In the genomic region with DNA sequence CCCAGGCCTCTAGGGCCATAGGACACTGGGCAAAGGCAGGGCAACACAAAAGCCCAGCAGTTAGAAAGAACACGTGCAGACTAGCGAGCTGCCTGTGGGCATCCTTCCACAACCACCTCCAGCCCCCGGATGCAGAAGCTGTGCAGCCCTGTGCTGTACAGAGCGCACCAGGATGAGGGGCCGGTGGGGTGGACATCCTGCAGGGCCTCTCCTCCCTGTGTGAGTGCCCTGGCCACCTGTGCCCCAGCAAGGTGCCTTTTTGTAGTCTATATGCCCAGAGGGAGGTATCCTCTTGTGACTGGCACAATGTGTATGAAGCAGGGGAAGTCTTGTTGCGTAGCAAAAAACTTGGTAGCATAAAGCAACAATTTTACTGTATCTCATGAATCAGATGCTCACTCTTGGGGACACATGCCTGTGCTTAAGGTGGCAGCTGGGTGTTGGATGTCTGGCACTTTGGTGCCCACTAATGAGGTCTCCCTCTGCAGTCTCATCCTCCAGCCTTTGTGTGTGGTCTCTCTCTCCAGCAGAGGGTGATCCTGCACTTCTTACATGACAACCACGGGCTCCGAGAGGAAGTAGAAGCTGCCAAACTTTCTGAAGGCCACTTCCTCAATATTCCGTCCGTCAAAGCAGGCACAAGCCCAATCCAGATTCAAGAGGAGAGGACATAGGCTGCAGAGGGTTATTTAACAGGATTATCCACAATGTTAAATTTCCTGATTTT, we compare ENCODE assay signal across 8 cellular contexts. TPM values are rescaled to one million over a fixed set of nuclear protein-coding genes. Genes with fewer than 3 reads are reported as not detected.
DNase-seq lines count a peak whose midpoint lies in the region; ATAC-seq and TF ChIP-seq lines count a peak whose summit lies in the region.

No MANE protein-coding gene starts in this region.

- TF ChIP-seq CTCF in breast epithelium (IDR thresholded peaks at IDR 0.05), result peak in 2 of 3 donors; percentile 44 to 67

- intact Hi-C loops in breast epithelium (cut with DNase I; ENCODE audit: low total_unique reads), result no loop called here

- peak overlapping the region in 1 of 2 donors; percentile 4 for H3K27ac ChIP-seq in breast epithelium

- H3K27ac Mint-ChIP-seq in stimulated activated memory B cell treated with anti-CD40 and anti-IgM and Interleukin-4, amounts not matched to agents 10 μg/mL and 1 μg/mL and 100 μg/mL, for 72 hours, result peak overlapping the region; percentile 0

- ATAC-seq in GM18909 (IDR thresholded peaks at IDR 0.05; ENCODE audit: poor library complexity, unreplicated experiment) (peak; percentile 87), HG03378 (IDR thresholded peaks at IDR 0.05; ENCODE audit: unreplicated experiment) (peak; percentile 82)
- peak; percentile 55 for ATAC-seq in stimulated activated memory B cell treated with anti-CD40 and anti-IgM and Interleukin-4, amounts not matched to agents 10 μg/mL and 1 μg/mL and 100 μg/mL, for 72 hours

- TF ChIP-seq POLR2A in breast epithelium (IDR thresholded peaks at IDR 0.05), result no peak

- H3K4me1 Mint-ChIP-seq in stimulated activated memory B cell treated with anti-CD40 and anti-IgM and Interleukin-4, amounts not matched to agents 10 μg/mL and 1 μg/mL and 100 μg/mL, for 72 hours, result no peaks in the 10 kb centered on the region

- peak; percentile 62 for DNase-seq in D341Med (ENCODE audit: low spot score)
- peak; percentile 65 for DNase-seq in SKM-1 treated with dmso at 0.1 percent for 144 hours (lab: John Stamatoyannopoulos, UW; ENCODE audit: unreplicated experiment)
- DNase-seq in breast epithelium (ENCODE audit: low spot score in 2 of 2), result peak; percentile 58 to 59
- peak; percentile 84 for DNase-seq in iris pigment epithelial cell (ENCODE audit: low read depth)
- DNase-seq in mesenteric fat pad (ENCODE audit: low spot score), result no peak

- H3K27me3 Mint-ChIP-seq in stimulated activated memory B cell treated with anti-CD40 and anti-IgM and Interleukin-4, amounts not matched to agents 10 μg/mL and 1 μg/mL and 100 μg/mL, for 72 hours, result no peaks in the 10 kb centered on the region

- no peak overlapping the region for H3K4me3 Mint-ChIP-seq in stimulated activated memory B cell treated with anti-CD40 and anti-IgM and Interleukin-4, amounts not matched to agents 10 μg/mL and 1 μg/mL and 100 μg/mL, for 72 hours

- no peaks in the 10 kb centered on the region for H3K36me3 ChIP-seq in breast epithelium

- no peaks in the 10 kb centered on the region for H3K9me3 ChIP-seq in breast epithelium

- H3K27me3 ChIP-seq in breast epithelium, result no peaks in the 10 kb centered on the region

- H3K4me3 ChIP-seq in breast epithelium, result no peak overlapping the region

- peaks cover 12% of the 10 kb centered on the region for H3K36me3 Mint-ChIP-seq in stimulated activated memory B cell treated with anti-CD40 and anti-IgM and Interleukin-4, amounts not matched to agents 10 μg/mL and 1 μg/mL and 100 μg/mL, for 72 hours

- no peaks in the 10 kb centered on the region for H3K4me1 ChIP-seq in breast epithelium

- H3K9me3 Mint-ChIP-seq in stimulated activated memory B cell treated with anti-CD40 and anti-IgM and Interleukin-4, amounts not matched to agents 10 μg/mL and 1 μg/mL and 100 μg/mL, for 72 hours, result peaks cover 3% of the 10 kb centered on the region

RNA-seq across cellular contexts. Expression of gene NCAPG2, which starts 8.7 kb away (rescaled TPM):
- total RNA-seq in breast epithelium, result 10 to 100 TPM in 2 of 3 donors, 1 to 10 TPM in 1; 9.8 to 12.5 (median 10.4) TPM
- total RNA-seq in mesenteric fat pad, result 4.7 TPM
